Comparison of ENCODE assay signal across 1 cellular context in the genomic region with DNA sequence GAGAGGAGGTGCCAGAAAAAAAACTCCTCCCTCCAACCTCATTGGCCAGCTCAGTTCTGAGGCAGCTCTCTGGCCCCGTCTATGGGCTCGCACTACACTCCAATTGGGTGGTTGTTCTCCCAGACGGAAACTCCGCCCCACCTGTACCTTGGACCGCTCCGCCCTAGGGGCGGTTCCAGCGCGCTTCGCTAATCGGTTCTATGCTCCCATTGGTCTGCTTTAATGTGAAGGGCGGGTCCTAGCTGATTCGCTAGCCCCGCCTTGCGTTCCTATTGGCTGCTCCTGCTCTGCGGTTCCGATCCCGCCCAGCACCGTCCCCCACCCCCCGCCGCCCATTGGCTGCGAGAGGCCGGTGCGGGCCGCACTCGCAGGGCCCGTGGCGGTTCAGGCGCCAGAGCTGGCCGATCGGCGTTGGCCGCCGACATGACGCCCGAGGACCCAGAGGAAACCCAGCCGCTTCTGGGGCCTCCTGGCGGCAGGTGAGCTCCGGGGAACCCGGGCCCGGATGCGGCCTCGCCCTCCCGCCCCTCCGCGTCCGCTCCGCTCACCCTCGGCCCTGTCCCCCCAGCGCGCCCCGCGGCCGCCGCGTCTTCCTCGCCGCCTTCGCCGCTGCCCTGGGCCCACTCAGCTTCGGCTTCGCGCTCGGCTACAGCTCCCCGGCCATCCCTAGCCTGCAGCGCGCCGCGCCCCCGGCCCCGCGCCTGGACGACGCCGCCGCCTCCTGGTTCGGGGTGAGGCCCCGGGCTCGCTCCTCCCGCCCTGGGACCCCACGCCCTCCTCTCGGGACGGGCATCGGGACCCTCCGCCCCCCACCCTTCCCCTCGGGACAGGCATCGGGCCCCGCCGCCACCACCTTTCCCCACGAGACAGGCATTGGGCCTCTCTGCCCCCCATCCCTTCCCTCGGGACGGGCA.
A peak's percentile ranks its signal among the peaks of the same experiment; 100 is the strongest.
TF ChIP-seq lines count a peak whose summit lies in the region.

A gene with protein sequence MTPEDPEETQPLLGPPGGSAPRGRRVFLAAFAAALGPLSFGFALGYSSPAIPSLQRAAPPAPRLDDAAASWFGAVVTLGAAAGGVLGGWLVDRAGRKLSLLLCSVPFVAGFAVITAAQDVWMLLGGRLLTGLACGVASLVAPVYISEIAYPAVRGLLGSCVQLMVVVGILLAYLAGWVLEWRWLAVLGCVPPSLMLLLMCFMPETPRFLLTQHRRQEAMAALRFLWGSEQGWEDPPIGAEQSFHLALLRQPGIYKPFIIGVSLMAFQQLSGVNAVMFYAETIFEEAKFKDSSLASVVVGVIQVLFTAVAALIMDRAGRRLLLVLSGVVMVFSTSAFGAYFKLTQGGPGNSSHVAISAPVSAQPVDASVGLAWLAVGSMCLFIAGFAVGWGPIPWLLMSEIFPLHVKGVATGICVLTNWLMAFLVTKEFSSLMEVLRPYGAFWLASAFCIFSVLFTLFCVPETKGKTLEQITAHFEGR (plus strand): TSS at position 362 of the 914 bp plus-strand sequence. CDS start 62 bp downstream, at position 424.

TF ChIP-seq in GM12878, 131 proteins besides CTCF, POLR2A, EP300 and RAD21 (continued from another document and continues in another):
- TF ChIP-seq, protein P1, sequence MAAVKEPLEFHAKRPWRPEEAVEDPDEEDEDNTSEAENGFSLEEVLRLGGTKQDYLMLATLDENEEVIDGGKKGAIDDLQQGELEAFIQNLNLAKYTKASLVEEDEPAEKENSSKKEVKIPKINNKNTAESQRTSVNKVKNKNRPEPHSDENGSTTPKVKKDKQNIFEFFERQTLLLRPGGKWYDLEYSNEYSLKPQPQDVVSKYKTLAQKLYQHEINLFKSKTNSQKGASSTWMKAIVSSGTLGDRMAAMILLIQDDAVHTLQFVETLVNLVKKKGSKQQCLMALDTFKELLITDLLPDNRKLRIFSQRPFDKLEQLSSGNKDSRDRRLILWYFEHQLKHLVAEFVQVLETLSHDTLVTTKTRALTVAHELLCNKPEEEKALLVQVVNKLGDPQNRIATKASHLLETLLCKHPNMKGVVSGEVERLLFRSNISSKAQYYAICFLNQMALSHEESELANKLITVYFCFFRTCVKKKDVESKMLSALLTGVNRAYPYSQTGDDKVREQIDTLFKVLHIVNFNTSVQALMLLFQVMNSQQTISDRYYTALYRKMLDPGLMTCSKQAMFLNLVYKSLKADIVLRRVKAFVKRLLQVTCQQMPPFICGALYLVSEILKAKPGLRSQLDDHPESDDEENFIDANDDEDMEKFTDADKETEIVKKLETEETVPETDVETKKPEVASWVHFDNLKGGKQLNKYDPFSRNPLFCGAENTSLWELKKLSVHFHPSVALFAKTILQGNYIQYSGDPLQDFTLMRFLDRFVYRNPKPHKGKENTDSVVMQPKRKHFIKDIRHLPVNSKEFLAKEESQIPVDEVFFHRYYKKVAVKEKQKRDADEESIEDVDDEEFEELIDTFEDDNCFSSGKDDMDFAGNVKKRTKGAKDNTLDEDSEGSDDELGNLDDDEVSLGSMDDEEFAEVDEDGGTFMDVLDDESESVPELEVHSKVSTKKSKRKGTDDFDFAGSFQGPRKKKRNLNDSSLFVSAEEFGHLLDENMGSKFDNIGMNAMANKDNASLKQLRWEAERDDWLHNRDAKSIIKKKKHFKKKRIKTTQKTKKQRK (IDR thresholded peaks at IDR 0.05; ENCODE audit: low read depth, low read length), result peak; percentile 70
- TF ChIP-seq, protein P2, sequence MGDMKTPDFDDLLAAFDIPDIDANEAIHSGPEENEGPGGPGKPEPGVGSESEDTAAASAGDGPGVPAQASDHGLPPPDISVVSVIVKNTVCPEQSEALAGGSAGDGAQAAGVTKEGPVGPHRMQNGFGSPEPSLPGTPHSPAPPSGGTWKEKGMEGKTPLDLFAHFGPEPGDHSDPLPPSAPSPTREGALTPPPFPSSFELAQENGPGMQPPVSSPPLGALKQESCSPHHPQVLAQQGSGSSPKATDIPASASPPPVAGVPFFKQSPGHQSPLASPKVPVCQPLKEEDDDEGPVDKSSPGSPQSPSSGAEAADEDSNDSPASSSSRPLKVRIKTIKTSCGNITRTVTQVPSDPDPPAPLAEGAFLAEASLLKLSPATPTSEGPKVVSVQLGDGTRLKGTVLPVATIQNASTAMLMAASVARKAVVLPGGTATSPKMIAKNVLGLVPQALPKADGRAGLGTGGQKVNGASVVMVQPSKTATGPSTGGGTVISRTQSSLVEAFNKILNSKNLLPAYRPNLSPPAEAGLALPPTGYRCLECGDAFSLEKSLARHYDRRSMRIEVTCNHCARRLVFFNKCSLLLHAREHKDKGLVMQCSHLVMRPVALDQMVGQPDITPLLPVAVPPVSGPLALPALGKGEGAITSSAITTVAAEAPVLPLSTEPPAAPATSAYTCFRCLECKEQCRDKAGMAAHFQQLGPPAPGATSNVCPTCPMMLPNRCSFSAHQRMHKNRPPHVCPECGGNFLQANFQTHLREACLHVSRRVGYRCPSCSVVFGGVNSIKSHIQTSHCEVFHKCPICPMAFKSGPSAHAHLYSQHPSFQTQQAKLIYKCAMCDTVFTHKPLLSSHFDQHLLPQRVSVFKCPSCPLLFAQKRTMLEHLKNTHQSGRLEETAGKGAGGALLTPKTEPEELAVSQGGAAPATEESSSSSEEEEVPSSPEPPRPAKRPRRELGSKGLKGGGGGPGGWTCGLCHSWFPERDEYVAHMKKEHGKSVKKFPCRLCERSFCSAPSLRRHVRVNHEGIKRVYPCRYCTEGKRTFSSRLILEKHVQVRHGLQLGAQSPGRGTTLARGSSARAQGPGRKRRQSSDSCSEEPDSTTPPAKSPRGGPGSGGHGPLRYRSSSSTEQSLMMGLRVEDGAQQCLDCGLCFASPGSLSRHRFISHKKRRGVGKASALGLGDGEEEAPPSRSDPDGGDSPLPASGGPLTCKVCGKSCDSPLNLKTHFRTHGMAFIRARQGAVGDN (IDR thresholded peaks at IDR 0.05), result peak; percentile 57
- no peak for TF ChIP-seq MEF2A (IDR thresholded peaks at IDR 0.05; ENCODE audit: insufficient read depth, low read depth, low read length)
- peak; percentile 68 for TF ChIP-seq CREB1 (IDR thresholded peaks at IDR 0.05; ENCODE audit: low read depth)
- peak; percentile 60; the same call in 1 of the 2 replicates for TF ChIP-seq GATAD2B (conservative IDR thresholded peaks at IDR 0.05; ENCODE audit: low read depth)
- peak; percentile 33 for TF ChIP-seq RUNX3 (IDR thresholded peaks at IDR 0.05; ENCODE audit: low read length)
- TF ChIP-seq, protein P3, sequence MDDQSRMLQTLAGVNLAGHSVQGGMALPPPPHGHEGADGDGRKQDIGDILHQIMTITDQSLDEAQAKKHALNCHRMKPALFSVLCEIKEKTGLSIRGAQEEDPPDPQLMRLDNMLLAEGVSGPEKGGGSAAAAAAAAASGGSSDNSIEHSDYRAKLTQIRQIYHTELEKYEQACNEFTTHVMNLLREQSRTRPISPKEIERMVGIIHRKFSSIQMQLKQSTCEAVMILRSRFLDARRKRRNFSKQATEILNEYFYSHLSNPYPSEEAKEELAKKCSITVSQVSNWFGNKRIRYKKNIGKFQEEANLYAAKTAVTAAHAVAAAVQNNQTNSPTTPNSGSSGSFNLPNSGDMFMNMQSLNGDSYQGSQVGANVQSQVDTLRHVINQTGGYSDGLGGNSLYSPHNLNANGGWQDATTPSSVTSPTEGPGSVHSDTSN (IDR thresholded peaks at IDR 0.05; ENCODE audit: insufficient replicate concordance, low read depth, low read length), result peak; percentile 68
- no peak for TF ChIP-seq ESRRA (IDR thresholded peaks at IDR 0.05; ENCODE audit: low read length)
- peak; percentile 36; the same call in 1 of the 2 replicates for TF ChIP-seq NR2F1 (conservative IDR thresholded peaks at IDR 0.05)
- TF ChIP-seq RAD51 (IDR thresholded peaks at IDR 0.05), result no peak
- TF ChIP-seq NFYA (IDR thresholded peaks at IDR 0.05; ENCODE audit: borderline replicate concordance, low read depth, low read length), result peak; percentile 74; the same call in 1 of the 2 replicates
- TF ChIP-seq, protein P4, sequence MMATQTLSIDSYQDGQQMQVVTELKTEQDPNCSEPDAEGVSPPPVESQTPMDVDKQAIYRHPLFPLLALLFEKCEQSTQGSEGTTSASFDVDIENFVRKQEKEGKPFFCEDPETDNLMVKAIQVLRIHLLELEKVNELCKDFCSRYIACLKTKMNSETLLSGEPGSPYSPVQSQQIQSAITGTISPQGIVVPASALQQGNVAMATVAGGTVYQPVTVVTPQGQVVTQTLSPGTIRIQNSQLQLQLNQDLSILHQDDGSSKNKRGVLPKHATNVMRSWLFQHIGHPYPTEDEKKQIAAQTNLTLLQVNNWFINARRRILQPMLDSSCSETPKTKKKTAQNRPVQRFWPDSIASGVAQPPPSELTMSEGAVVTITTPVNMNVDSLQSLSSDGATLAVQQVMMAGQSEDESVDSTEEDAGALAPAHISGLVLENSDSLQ (IDR thresholded peaks at IDR 0.05), result peak; percentile 93
- TF ChIP-seq, protein P5, sequence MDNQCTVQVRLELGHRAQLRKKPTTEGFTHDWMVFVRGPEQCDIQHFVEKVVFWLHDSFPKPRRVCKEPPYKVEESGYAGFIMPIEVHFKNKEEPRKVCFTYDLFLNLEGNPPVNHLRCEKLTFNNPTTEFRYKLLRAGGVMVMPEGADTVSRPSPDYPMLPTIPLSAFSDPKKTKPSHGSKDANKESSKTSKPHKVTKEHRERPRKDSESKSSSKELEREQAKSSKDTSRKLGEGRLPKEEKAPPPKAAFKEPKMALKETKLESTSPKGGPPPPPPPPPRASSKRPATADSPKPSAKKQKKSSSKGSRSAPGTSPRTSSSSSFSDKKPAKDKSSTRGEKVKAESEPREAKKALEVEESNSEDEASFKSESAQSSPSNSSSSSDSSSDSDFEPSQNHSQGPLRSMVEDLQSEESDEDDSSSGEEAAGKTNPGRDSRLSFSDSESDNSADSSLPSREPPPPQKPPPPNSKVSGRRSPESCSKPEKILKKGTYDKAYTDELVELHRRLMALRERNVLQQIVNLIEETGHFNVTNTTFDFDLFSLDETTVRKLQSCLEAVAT (IDR thresholded peaks at IDR 0.05), result no peak
- TF ChIP-seq NRF1 (conservative IDR thresholded peaks at IDR 0.05; ENCODE audit: low read depth, low read length), result no peak
- peak; percentile 50 for TF ChIP-seq DPF2 (IDR thresholded peaks at IDR 0.05)
- TF ChIP-seq SMC3 (IDR thresholded peaks at IDR 0.05; ENCODE audit: borderline replicate concordance, low read length), result no peak
- TF ChIP-seq BMI1 (IDR thresholded peaks at IDR 0.05; ENCODE audit: borderline replicate concordance), result no peak
- TF ChIP-seq IRF4 (IDR thresholded peaks at IDR 0.05; ENCODE audit: low read depth, low read length), result no peak
- no peak for TF ChIP-seq ZNF207 (IDR thresholded peaks at IDR 0.05; ENCODE audit: borderline replicate concordance)
- TF ChIP-seq, protein P6, sequence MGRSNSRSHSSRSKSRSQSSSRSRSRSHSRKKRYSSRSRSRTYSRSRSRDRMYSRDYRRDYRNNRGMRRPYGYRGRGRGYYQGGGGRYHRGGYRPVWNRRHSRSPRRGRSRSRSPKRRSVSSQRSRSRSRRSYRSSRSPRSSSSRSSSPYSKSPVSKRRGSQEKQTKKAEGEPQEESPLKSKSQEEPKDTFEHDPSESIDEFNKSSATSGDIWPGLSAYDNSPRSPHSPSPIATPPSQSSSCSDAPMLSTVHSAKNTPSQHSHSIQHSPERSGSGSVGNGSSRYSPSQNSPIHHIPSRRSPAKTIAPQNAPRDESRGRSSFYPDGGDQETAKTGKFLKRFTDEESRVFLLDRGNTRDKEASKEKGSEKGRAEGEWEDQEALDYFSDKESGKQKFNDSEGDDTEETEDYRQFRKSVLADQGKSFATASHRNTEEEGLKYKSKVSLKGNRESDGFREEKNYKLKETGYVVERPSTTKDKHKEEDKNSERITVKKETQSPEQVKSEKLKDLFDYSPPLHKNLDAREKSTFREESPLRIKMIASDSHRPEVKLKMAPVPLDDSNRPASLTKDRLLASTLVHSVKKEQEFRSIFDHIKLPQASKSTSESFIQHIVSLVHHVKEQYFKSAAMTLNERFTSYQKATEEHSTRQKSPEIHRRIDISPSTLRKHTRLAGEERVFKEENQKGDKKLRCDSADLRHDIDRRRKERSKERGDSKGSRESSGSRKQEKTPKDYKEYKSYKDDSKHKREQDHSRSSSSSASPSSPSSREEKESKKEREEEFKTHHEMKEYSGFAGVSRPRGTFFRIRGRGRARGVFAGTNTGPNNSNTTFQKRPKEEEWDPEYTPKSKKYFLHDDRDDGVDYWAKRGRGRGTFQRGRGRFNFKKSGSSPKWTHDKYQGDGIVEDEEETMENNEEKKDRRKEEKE (IDR thresholded peaks at IDR 0.05), result no peak
- no peak for TF ChIP-seq CEBPB (IDR thresholded peaks at IDR 0.05; ENCODE audit: borderline replicate concordance in 1 of 2, low read depth in 2 of 2, low read length in 2 of 2)
- peak; percentile 7; the same call in 1 of the 2 replicates for TF ChIP-seq MXI1 (IDR thresholded peaks at IDR 0.05; ENCODE audit: low read depth, low read length)
- TF ChIP-seq PAX8 (IDR thresholded peaks at IDR 0.05), result no peak
- no peak for TF ChIP-seq HCFC1 (IDR thresholded peaks at IDR 0.05; ENCODE audit: low read length)
- no peak for TF ChIP-seq MTA3 (IDR thresholded peaks at IDR 0.05; ENCODE audit: borderline replicate concordance, low read length)
- no peak for TF ChIP-seq POLR2AphosphoS2 (IDR thresholded peaks at IDR 0.05; ENCODE audit: low read depth, low read length)
- TF ChIP-seq SUPT20H (IDR thresholded peaks at IDR 0.05; ENCODE audit: borderline replicate concordance, control insufficient read depth, low read depth, low read length), result no peak
- TF ChIP-seq SPI1 (IDR thresholded peaks at IDR 0.05; ENCODE audit: borderline replicate concordance, insufficient read depth, low read depth, low read length), result 0 out of 2 replicates have a peak, but pooled peaks have one; percentile 0
- TF ChIP-seq, protein P7, sequence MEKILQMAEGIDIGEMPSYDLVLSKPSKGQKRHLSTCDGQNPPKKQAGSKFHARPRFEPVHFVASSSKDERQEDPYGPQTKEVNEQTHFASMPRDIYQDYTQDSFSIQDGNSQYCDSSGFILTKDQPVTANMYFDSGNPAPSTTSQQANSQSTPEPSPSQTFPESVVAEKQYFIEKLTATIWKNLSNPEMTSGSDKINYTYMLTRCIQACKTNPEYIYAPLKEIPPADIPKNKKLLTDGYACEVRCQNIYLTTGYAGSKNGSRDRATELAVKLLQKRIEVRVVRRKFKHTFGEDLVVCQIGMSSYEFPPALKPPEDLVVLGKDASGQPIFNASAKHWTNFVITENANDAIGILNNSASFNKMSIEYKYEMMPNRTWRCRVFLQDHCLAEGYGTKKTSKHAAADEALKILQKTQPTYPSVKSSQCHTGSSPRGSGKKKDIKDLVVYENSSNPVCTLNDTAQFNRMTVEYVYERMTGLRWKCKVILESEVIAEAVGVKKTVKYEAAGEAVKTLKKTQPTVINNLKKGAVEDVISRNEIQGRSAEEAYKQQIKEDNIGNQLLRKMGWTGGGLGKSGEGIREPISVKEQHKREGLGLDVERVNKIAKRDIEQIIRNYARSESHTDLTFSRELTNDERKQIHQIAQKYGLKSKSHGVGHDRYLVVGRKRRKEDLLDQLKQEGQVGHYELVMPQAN (conservative IDR thresholded peaks at IDR 0.05), result peak; percentile 88
- TF ChIP-seq POU2F2 (IDR thresholded peaks at IDR 0.05; ENCODE audit: borderline replicate concordance, low read depth, low read length), result no peak
- TF ChIP-seq, protein P8, sequence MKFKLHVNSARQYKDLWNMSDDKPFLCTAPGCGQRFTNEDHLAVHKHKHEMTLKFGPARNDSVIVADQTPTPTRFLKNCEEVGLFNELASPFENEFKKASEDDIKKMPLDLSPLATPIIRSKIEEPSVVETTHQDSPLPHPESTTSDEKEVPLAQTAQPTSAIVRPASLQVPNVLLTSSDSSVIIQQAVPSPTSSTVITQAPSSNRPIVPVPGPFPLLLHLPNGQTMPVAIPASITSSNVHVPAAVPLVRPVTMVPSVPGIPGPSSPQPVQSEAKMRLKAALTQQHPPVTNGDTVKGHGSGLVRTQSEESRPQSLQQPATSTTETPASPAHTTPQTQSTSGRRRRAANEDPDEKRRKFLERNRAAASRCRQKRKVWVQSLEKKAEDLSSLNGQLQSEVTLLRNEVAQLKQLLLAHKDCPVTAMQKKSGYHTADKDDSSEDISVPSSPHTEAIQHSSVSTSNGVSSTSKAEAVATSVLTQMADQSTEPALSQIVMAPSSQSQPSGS (IDR thresholded peaks at IDR 0.05; ENCODE audit: low read length), result no peak
- no peak for TF ChIP-seq RBBP5 (conservative IDR thresholded peaks at IDR 0.05)
- no peak for TF ChIP-seq TCF7 (IDR thresholded peaks at IDR 0.05; ENCODE audit: borderline replicate concordance)
- TF ChIP-seq CBX5 (IDR thresholded peaks at IDR 0.05; ENCODE audit: low read depth), result no peak
- no peak for TF ChIP-seq ZNF384 (IDR thresholded peaks at IDR 0.05; ENCODE audit: borderline replicate concordance, low read depth, low read length)
